ENCODE assay signal across 25 cellular contexts in the genomic region with DNA sequence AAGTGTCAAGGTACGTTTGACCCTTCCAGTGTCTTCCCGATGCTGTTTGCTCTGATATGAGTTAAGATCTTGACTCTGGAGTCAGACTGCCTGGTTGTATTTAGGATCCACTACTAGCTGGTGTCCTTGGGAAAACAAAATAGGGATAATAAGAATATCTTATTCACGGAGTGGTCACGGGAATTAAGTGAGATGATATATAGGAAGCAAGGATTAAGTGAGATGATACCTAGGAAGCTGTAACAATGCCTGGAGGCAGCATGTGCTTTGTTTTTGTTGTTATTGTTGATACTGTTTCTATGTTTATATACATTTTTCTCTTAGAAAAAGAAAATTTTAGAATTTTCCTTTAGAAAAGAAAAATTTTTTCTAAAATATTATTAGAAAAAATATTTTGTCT.
"Had no signal": no experiment of that assay in that cellular context is flagged by ENCODE, and none has a peak within 500 bp of the region (broad histone marks: within the 10 kb centered on the region; RNA-seq: fewer than 3 reads in every experiment).

No MANE protein-coding gene starts in this region.

- H3K27ac ChIP-seq: neural progenitor cell, ovary, parathyroid adenoma, psoas muscle, sigmoid colon, stomach, thoracic aorta, thyroid gland, tibial nerve, upper lobe of left lung, vagina had no signal

- H3K36me3 ChIP-seq: neural progenitor cell, ovary, right lobe of liver, sigmoid colon, stomach, thoracic aorta, thyroid gland, tibial nerve, upper lobe of left lung, vagina had no signal

- DNase-seq: occipital lobe; ovary; posterior cingulate gyrus; psoas muscle; right cardiac atrium; sigmoid colon; small intestine; stimulated activated CD4-positive, alpha-beta T cell treated with anti-CD3 and anti-CD28 coated beads, Interleukin-15, amount 100 ng/mL, for 24 hours; stimulated activated CD4-positive, alpha-beta T cell treated with anti-CD3 and anti-CD28 coated beads, Interleukin-2, amount 100 ng/mL, for 24 hours; stimulated activated CD4-positive, alpha-beta T cell treated with anti-CD3 and anti-CD28 coated beads, Interleukin-2, amount 100 ng/mL, for 48 hours; stimulated activated CD4-positive, alpha-beta T cell treated with anti-CD3 and anti-CD28 coated beads, Interleukin-4, amount 100 ng/mL, for 24 hours; stimulated activated naive B cell treated with anti-CD40 and anti-IgM and Interleukin-4, amounts not matched to agents 10 μg/mL and 1 μg/mL and 100 μg/mL, for 72 hours; stimulated activated naive CD4-positive, alpha-beta T cell treated with Interleukin-2 at 50 U/mL for 16 hours; stomach; thyroid gland; trophoblast cell; upper lobe of left lung had no signal

- H3K4me1 ChIP-seq: psoas muscle, stomach, thyroid gland, upper lobe of left lung, vagina had no signal

- H3K4me3 ChIP-seq: neural progenitor cell, ovary, psoas muscle, right lobe of liver, sigmoid colon, stomach, thoracic aorta, thyroid gland, tibial nerve, upper lobe of left lung, vagina had no signal

- ATAC-seq: psoas muscle; right cardiac atrium; stimulated activated effector memory CD8-positive, alpha-beta T cell treated with anti-CD3 and anti-CD28 coated beads, Interleukin-12 subunit alpha, Interleukin-12 subunit beta, amount 100 ng/mL, for 72 hours; stimulated activated naive B cell treated with anti-CD40 and anti-IgM and Interleukin-4, amounts not matched to agents 10 μg/mL and 1 μg/mL and 100 μg/mL, for 72 hours had no signal

- H3K9ac ChIP-seq: neural progenitor cell, parathyroid adenoma had no signal

- FAIRE-seq: small intestine, urothelium cell line had no signal

- H3K9me3 ChIP-seq: ovary, psoas muscle, right lobe of liver, sigmoid colon, stomach, thoracic aorta, thyroid gland, tibial nerve, upper lobe of left lung, vagina had no signal

- H3K27me3 ChIP-seq: neural progenitor cell, ovary, right lobe of liver, sigmoid colon, stomach, thyroid gland, tibial nerve, upper lobe of left lung, vagina had no signal
